ENCODE assay signal across 8 cellular contexts in genomic region chr12:65168606-65169310, GRCh38. TPM values are rescaled to one million over a fixed set of nuclear protein-coding genes. Genes with fewer than 3 reads are reported as not detected.
DNase-seq lines count a peak whose midpoint lies in the region; ATAC-seq and TF ChIP-seq lines count a peak whose summit lies in the region.

No MANE protein-coding gene starts in this region.

- H3K36me3 ChIP-seq in fibroblast of lung (ENCODE audit: control insufficient read depth, insufficient read depth, low read length), result no peaks in the 10 kb centered on the region

- H3K4me2 ChIP-seq in fibroblast of lung (ENCODE audit: extremely low read depth, insufficient read depth, low read length), result peak overlapping the region; percentile 100

- TF ChIP-seq CTCF in AG04450 (IDR thresholded peaks at IDR 0.05; ENCODE audit: low read depth, low read length), result no peak
- TF ChIP-seq CTCF in fibroblast of lung (conservative IDR thresholded peaks at IDR 0.05 in 1 of 2, IDR thresholded peaks at IDR 0.05 in 1 of 2; ENCODE audit: low read depth in 1 of 2, low read length in 2 of 2), result no peak

- CTCF ChIA-PET in AG04450 (lab: Charles Lee), result interaction anchor here (0.9 to 3.0 kb wide), 8 partner anchors 9 to 619 kb away, joined by 3 to 28 read pairs (median 3); no protein-coding TSS in a partner anchor

- H3K4me3 ChIP-seq in AG04450 (ENCODE audit: low read depth, low read length), result peak overlapping the region; percentile 88
- H3K4me3 ChIP-seq in fibroblast of lung (replicated peaks in 1 of 4; ENCODE audit: control extremely low read depth in 1 of 4, insufficient read depth in 1 of 4, low read depth in 3 of 4, low read length in 4 of 4), result peak overlapping the region; percentile 80 to 98 (median 92)
- H3K4me3 ChIP-seq in skeletal muscle cell (ENCODE audit: low read depth, low read length), result peak overlapping the region; percentile 89

- peaks cover 6% of the 10 kb centered on the region for H3K4me1 ChIP-seq in fibroblast of lung (ENCODE audit: control insufficient read depth, extremely low read depth, insufficient read depth, low read length)

- peak overlapping the region; percentile 90 for H3K27ac ChIP-seq in AG04450 (ENCODE audit: low read depth, low read length)
- H3K27ac ChIP-seq in fibroblast of lung (ENCODE audit: insufficient read depth, low read length), result peak overlapping the region; percentile 97

- in situ Hi-C loops in SK-MEL-5 (cut with HindIII; ENCODE audit: low pct_unique_long_range_greater_than_20kb, low sequenced_read_pairs), result no loop called here

- H3K27me3 ChIP-seq in AG04450 (ENCODE audit: control insufficient read depth, insufficient read depth, low read length), result no peaks in the 10 kb centered on the region
- peaks cover 3% of the 10 kb centered on the region for H3K27me3 ChIP-seq in fibroblast of lung (ENCODE audit: control insufficient read depth, insufficient read depth, low read length)

- H3K79me2 ChIP-seq in fibroblast of lung (ENCODE audit: control insufficient read depth, insufficient read depth, low read length), result peaks cover 40% of the 10 kb centered on the region

- H4K20me1 ChIP-seq in fibroblast of lung (ENCODE audit: control insufficient read depth, extremely low read depth, insufficient read depth, low read length), result no peaks in the 10 kb centered on the region

- ATAC-seq in GM21717 (IDR thresholded peaks at IDR 0.05; ENCODE audit: unreplicated experiment), result peak; percentile 17

- H3K9me3 ChIP-seq in AG04450 (ENCODE audit: control insufficient read depth, insufficient read depth, low read length) (no peaks in the 10 kb centered on the region; the same call in 1 of the 2 replicates), fibroblast of lung (ENCODE audit: control insufficient read depth, insufficient read depth, low read depth, low read length) (no peaks in the 10 kb centered on the region)

- peak overlapping the region; percentile 100 for H2AFZ ChIP-seq in fibroblast of lung (ENCODE audit: low read length)

- peak overlapping the region; percentile 96 for H3K9ac ChIP-seq in fibroblast of lung (ENCODE audit: insufficient read depth, low read length)

- POLR2A ChIA-PET in AG04450 (lab: Yijun Ruan, JAX), result interaction anchor here (0.7 to 1.1 kb wide), 2 partner anchors 11 to 1001 kb away, joined by 3 read pairs; partner anchors contain the start of gene TMBIM4

- DNase-seq in AG04450 (ENCODE audit: low read depth, low spot score) (no peak), SK-MEL-5 (ENCODE audit: low read depth, low spot score) (peak; percentile 30), fibroblast of lung (ENCODE audit: low read depth in 2 of 2) (no peak), skeletal muscle cell (ENCODE audit: low read depth) (no peak), NCI-H2227 (lab: John Stamatoyannopoulos, UW; ENCODE audit: unreplicated experiment) (no peak), NCI-H510A treated with DMSO at 0.1 percent for 48 hours (lab: John Stamatoyannopoulos, UW) (no peak), NCI-H748 treated with DMSO at 0.1 percent for 48 hours (lab: John Stamatoyannopoulos, UW) (no peak)

RNA-seq across cellular contexts. Expression of gene LEMD3, which starts 0.6 kb away (rescaled TPM):
- polyA plus RNA-seq in AG04450 (2011; rRNA removed) (9.3 and 11.9 TPM in 2 replicates), fibroblast of lung (10.1 and 11.5 TPM in 2 replicates)
- polyA minus RNA-seq in AG04450 (2011; rRNA and poly(A)+ RNA removed), result 10.3 and 14.9 TPM in 2 replicates
- 20.7 and 22.2 TPM in 2 replicates for total RNA-seq in SK-MEL-5 (2014; rRNA removed; shearing (Covaris generic))
- 20.2 and 21.7 TPM in 2 replicates for polyA plus RNA-seq in SK-MEL-5 (2015; cell fraction: cytosol; rRNA removed)
- 28.8 and 39.1 TPM in 2 replicates for polyA plus RNA-seq in SK-MEL-5 (2015; cell fraction: nucleus; rRNA removed)
- 17.7 and 18.5 TPM in 2 replicates for total RNA-seq in fibroblast of lung
- 9.2 and 10.4 TPM in 2 replicates for polyA plus RNA-seq in fibroblast of lung (2012)
- 2.6 TPM in 2 replicates for polyA minus RNA-seq in fibroblast of lung (ENCODE audit: low replicate concordance)

RNA-seq across cellular contexts. Expression of gene WIF1, which starts 47.7 kb away (rescaled TPM):
- not detected in 2 replicates for polyA plus RNA-seq in AG04450 (2011; rRNA removed)
- not detected in 2 replicates for polyA minus RNA-seq in AG04450 (2011; rRNA and poly(A)+ RNA removed)
- total RNA-seq in SK-MEL-5 (2014; rRNA removed; shearing (Covaris generic)), result not detected in 2 replicates
- not detected in 2 replicates for polyA plus RNA-seq in SK-MEL-5 (2015; cell fraction: cytosol; rRNA removed)
- polyA plus RNA-seq in SK-MEL-5 (2015; cell fraction: nucleus; rRNA removed), result not detected in 2 replicates
- total RNA-seq in fibroblast of lung, result under 0.01 TPM in 1 of 2 replicates, not detected in the other
- polyA plus RNA-seq in fibroblast of lung, result 0.02 and 0.33 TPM in 2 replicates
- polyA plus RNA-seq in fibroblast of lung (2012), result 0.05 TPM in 1 of 2 replicates, not detected in the other
- polyA minus RNA-seq in fibroblast of lung (ENCODE audit: low replicate concordance), result not detected in 2 replicates
